Comparison of ENCODE assay signal across 8 cellular contexts in genomic region chr11:96306933-96307747, GRCh38.
DNase-seq lines count a peak whose midpoint lies in the region; ATAC-seq lines count a peak whose summit lies in the region.

No MANE protein-coding gene starts in this region.

- ATAC-seq in HG03135 (IDR thresholded peaks at IDR 0.05; ENCODE audit: unreplicated experiment) = no peak
- ATAC-seq in HG03432 (IDR thresholded peaks at IDR 0.05; ENCODE audit: unreplicated experiment) = no peak

- peak overlapping the region; percentile 75 for H3K27ac ChIP-seq in rectal smooth muscle tissue (ENCODE audit: low read depth, low read length)

- DNase-seq in GM04504 (ENCODE audit: low read depth) (peak; percentile 98), NCI-H2196 (lab: John Stamatoyannopoulos, UW; ENCODE audit: unreplicated experiment) (peak; percentile 90), astrocyte of the hippocampus (ENCODE audit: low read depth, low spot score) (peak; percentile 99), hippocampal formation (lab: John Stamatoyannopoulos, UW) (peak; percentile 23 to 61)
- DNase-seq in activated CD4-positive, alpha-beta T cell treated with anti-CD3 and anti-CD28 coated beads, Interleukin-2, amount 50 U/mL, for 1 hour = no peak

- H3K4me1 ChIP-seq in rectal smooth muscle tissue (ENCODE audit: control insufficient read depth, insufficient read depth, low read length) = peaks cover 22% of the 10 kb centered on the region

- H3K36me3 ChIP-seq in rectal smooth muscle tissue (ENCODE audit: control insufficient read depth, insufficient read depth, low read length) = no peaks in the 10 kb centered on the region

- no peaks in the 10 kb centered on the region for H3K27me3 ChIP-seq in rectal smooth muscle tissue (ENCODE audit: control insufficient read depth, insufficient read depth, low read length)

- peak overlapping the region; percentile 51 for H3K4me3 ChIP-seq in rectal smooth muscle tissue (ENCODE audit: low read length)

- no peak overlapping the region for H3K9ac ChIP-seq in rectal smooth muscle tissue (ENCODE audit: low read length)
